ENCODE assay signal across 1 cellular context in genomic region chr1:65434255-65434654, GRCh38.
TF ChIP-seq lines count a peak whose summit lies in the region.

No MANE protein-coding gene starts in this region.

TF ChIP-seq in GM23338, 12 proteins besides CTCF, POLR2A, EP300 and RAD21 (continued from another document):
- TF ChIP-seq ZNF462 (CRISPR knock-in tag; IDR thresholded peaks at IDR 0.05): no peak
- TF ChIP-seq EZH2 (IDR thresholded peaks at IDR 0.05; ENCODE audit: low read depth, unreplicated experiment): no peak
- TF ChIP-seq ZNF114 (CRISPR knock-in tag; IDR thresholded peaks at IDR 0.05): no peak
- no peak for TF ChIP-seq REST (IDR thresholded peaks at IDR 0.05; ENCODE audit: unreplicated experiment)
- no peak for TF ChIP-seq STAT1 (IDR thresholded peaks at IDR 0.05; ENCODE audit: unreplicated experiment)
- no peak for TF ChIP-seq NANOG (IDR thresholded peaks at IDR 0.05; ENCODE audit: borderline replicate concordance)
